In genomic region chr4:80266902-80267380, GRCh38 we compare ENCODE assay signal across 8 cellular contexts. TPM values are rescaled to one million over a fixed set of nuclear protein-coding genes. Genes with fewer than 3 reads are reported as not detected.
A peak's percentile ranks its signal among the peaks of the same experiment; 100 is the strongest.
DNase-seq lines count a peak whose midpoint lies in the region; ATAC-seq and TF ChIP-seq lines count a peak whose summit lies in the region.

No MANE protein-coding gene starts in this region.

- ATAC-seq in naive B cell (ENCODE audit: low read depth in 2 of 2), result peak; percentile 44 to 54
- no peak for ATAC-seq in GM21825 (IDR thresholded peaks at IDR 0.05; ENCODE audit: unreplicated experiment)
- no peak for ATAC-seq in esophagus mucosa

- peak overlapping the region; percentile 63; the same call in 1 of the 2 replicates for H3K4me3 ChIP-seq in PC-9
- H3K4me3 ChIP-seq in ectodermal cell (ENCODE audit: insufficient read depth, low read depth, low read length), result peak overlapping the region; percentile 40

- H3K36me3 Mint-ChIP-seq in activated CD4-positive, alpha-beta T cell treated with anti-CD3 and anti-CD28 coated beads, Interleukin-2, amount 10 ng/mL, durations not matched to agents 24 days and 14 days (ENCODE audit: low read depth), result no peaks in the 10 kb centered on the region
- no peaks in the 10 kb centered on the region for H3K36me3 Mint-ChIP-seq in naive B cell

- no peaks in the 10 kb centered on the region for H3K9me3 ChIP-seq in PC-9 (ENCODE audit: insufficient read depth, low read depth)
- H3K9me3 ChIP-seq in ectodermal cell (ENCODE audit: control insufficient read depth, low read length), result no peaks in the 10 kb centered on the region

- peaks cover 88% of the 10 kb centered on the region for H3K27me3 Mint-ChIP-seq in activated CD4-positive, alpha-beta T cell treated with anti-CD3 and anti-CD28 coated beads, Interleukin-2, amount 10 ng/mL, durations not matched to agents 24 days and 14 days
- peaks cover 69 to 89% (median 84%) of the 10 kb centered on the region in 3 donors for H3K27me3 Mint-ChIP-seq in naive B cell

- H3K27me3 ChIP-seq in PC-9 (ENCODE audit: insufficient read depth, low read depth) (peaks cover 4% of the 10 kb centered on the region), ectodermal cell (ENCODE audit: control insufficient read depth, insufficient read depth, low read length, poor library complexity, severe bottlenecking) (peaks cover 99% of the 10 kb centered on the region)

- no peaks in the 10 kb centered on the region for H3K4me1 ChIP-seq in PC-9 (replicated peaks; ENCODE audit: insufficient read depth)
- peaks cover 10% of the 10 kb centered on the region for H3K4me1 ChIP-seq in ectodermal cell (ENCODE audit: control insufficient read depth, insufficient read depth, low read length)

- no peak for TF ChIP-seq CTCF in PC-9 (conservative IDR thresholded peaks at IDR 0.05)

- CTCF ChIA-PET in PC-9 (lab: Charles Lee), result no interaction called here

- no peaks in the 10 kb centered on the region for H3K9me2 ChIP-seq in PC-9 (ENCODE audit: insufficient read depth)

- no peak overlapping the region for H3K27ac ChIP-seq in PC-9
- no peak overlapping the region for H3K27ac ChIP-seq in ectodermal cell (ENCODE audit: insufficient read depth, low read depth, low read length, poor library complexity, severe bottlenecking)

- intact Hi-C loops in activated CD4-positive, alpha-beta T cell treated with anti-CD3 and anti-CD28 coated beads, Interleukin-2, amount 10 ng/mL, durations not matched to agents 24 days and 14 days (cut with micrococcal nuclease), result loop anchor here (5.0 kb wide), 1 partner anchor 65 kb away; no protein-coding TSS in a partner anchor
- intact Hi-C loops in PC-9 (cut with micrococcal nuclease; ENCODE audit: unreplicated experiment), result no loop called here

- WGBS in ectodermal cell, 2 experiments, result 4% methylated on average over 25 of the region's 25 CpGs

- H3K27ac Mint-ChIP-seq in activated CD4-positive, alpha-beta T cell treated with anti-CD3 and anti-CD28 coated beads, Interleukin-2, amount 10 ng/mL, durations not matched to agents 24 days and 14 days, result no peak overlapping the region
- H3K27ac Mint-ChIP-seq in naive B cell, result peak overlapping the region in 3 of 6 donors; percentile 2 to 90 (median 36)

- no peaks in the 10 kb centered on the region for H3K79me2 ChIP-seq in PC-9 (ENCODE audit: low read depth)

- no peak for DNase-seq in activated CD4-positive, alpha-beta T cell treated with anti-CD3 and anti-CD28 coated beads, Interleukin-2, amount 10 ng/mL, durations not matched to agents 24 days and 14 days
- DNase-seq in activated CD4-positive, alpha-beta T cell treated with anti-CD3 and anti-CD28 coated beads, Interleukin-2, amount 50 U/mL, for 1 hour, result no peak
- DNase-seq in PC-9 (no peak), naive B cell (peak; percentile 8), NCI-H526 (lab: John Stamatoyannopoulos, UW) (no peak)

- no peaks in the 10 kb centered on the region for H3F3A ChIP-seq in PC-9 (ENCODE audit: insufficient read depth, low read depth)

- H2AFZ ChIP-seq in PC-9, result no peak overlapping the region

- peaks cover 12% of the 10 kb centered on the region for H3K4me1 Mint-ChIP-seq in activated CD4-positive, alpha-beta T cell treated with anti-CD3 and anti-CD28 coated beads, Interleukin-2, amount 10 ng/mL, durations not matched to agents 24 days and 14 days
- H3K4me1 Mint-ChIP-seq in naive B cell, result peaks cover 30 to 48% (median 43%) of the 10 kb centered on the region in 3 donors

- H3K4me2 ChIP-seq in PC-9, result peak overlapping the region; percentile 86

- H3K36me3 ChIP-seq in PC-9 (ENCODE audit: low read depth), result no peaks in the 10 kb centered on the region
- H3K36me3 ChIP-seq in ectodermal cell (ENCODE audit: control insufficient read depth, insufficient read depth, low read length), result no peaks in the 10 kb centered on the region

- no peaks in the 10 kb centered on the region for H4K20me1 ChIP-seq in PC-9 (ENCODE audit: insufficient read depth)

- POLR2A ChIA-PET in PC-9 (lab: Charles Lee; ENCODE audit: unreplicated experiment), result no interaction called here

- no peaks in the 10 kb centered on the region for H3K9me3 Mint-ChIP-seq in activated CD4-positive, alpha-beta T cell treated with anti-CD3 and anti-CD28 coated beads, Interleukin-2, amount 10 ng/mL, durations not matched to agents 24 days and 14 days
- H3K9me3 Mint-ChIP-seq in naive B cell, result peaks cover 0 to 6% (median 0%) of the 10 kb centered on the region in 7 donors

- BruUV-seq in PC-9 (replicated peaks; lab: Mats Ljungman, UMichigan), result no TSS peak

- H3K4me3 Mint-ChIP-seq in activated CD4-positive, alpha-beta T cell treated with anti-CD3 and anti-CD28 coated beads, Interleukin-2, amount 10 ng/mL, durations not matched to agents 24 days and 14 days, result peak overlapping the region; percentile 73
- peak overlapping the region; percentile 71 to 93 (median 88) for H3K4me3 Mint-ChIP-seq in naive B cell

RNA-seq across cellular contexts. Expression of gene FGF5, which starts 0.5 kb away (rescaled TPM):
- total RNA-seq in activated CD4-positive, alpha-beta T cell treated with anti-CD3 and anti-CD28 coated beads, Interleukin-2, amount 10 ng/mL, durations not matched to agents 24 days and 14 days, result not detected in 2 replicates
- not detected in 2 replicates for total RNA-seq in PC-9 (2021)
- not detected for polyA plus RNA-seq in ectodermal cell (2013, experiment 1 of 4)
- polyA plus RNA-seq in ectodermal cell (2013, experiment 2 of 4), result not detected
- 0.05 TPM for polyA plus RNA-seq in ectodermal cell (2013, experiment 3 of 4)
- not detected for polyA plus RNA-seq in ectodermal cell (2013, experiment 4 of 4)
- not detected for polyA plus RNA-seq in naive B cell (ENCODE audit: low read depth in 6 of 6)
- total RNA-seq in esophagus mucosa, result not detected

Comparison
In these comparisons a context has a peak if more than half of its experiments do, and no peak if none do; other contexts are left out.
1. ATAC-seq: peak in naive B cell (2 of 2); none in GM21825 (single experiment) and esophagus mucosa (single experiment).